Comparison of ENCODE assay signal across 27 cellular contexts in genomic region chr2:60906395-60906794, GRCh38. TPM values are rescaled to one million over a fixed set of nuclear protein-coding genes. Genes with fewer than 3 reads are reported as not detected.
DNase-seq lines count a peak whose midpoint lies in the region; ATAC-seq and TF ChIP-seq lines count a peak whose summit lies in the region.
"Had no signal": no experiment of that assay in that cellular context is flagged by ENCODE, and none has a peak within 500 bp of the region (broad histone marks: within the 10 kb centered on the region; RNA-seq: fewer than 3 reads in every experiment).

No MANE protein-coding gene starts in this region.

- TF ChIP-seq CTCF in CD8-positive, alpha-beta T cell (IDR thresholded peaks at IDR 0.05), result no peak

- no peaks in the 10 kb centered on the region for H3K9me3 Mint-ChIP-seq in activated CD4-positive, alpha-beta T cell treated with anti-CD3 and anti-CD28 coated beads for 36 hours (ENCODE audit: low read depth)
- H3K9me3 Mint-ChIP-seq in CD8-positive, alpha-beta T cell, result no peaks in the 10 kb centered on the region
- H3K9me3 Mint-ChIP-seq in activated T-helper 2 cell treated with anti-CD3 and anti-CD28 coated beads, Interferon-gamma antibody, Interleukin-2, Interleukin-4, amounts not matched to agents 10 μg/mL and 5 μg/mL and 100 μg/mL, durations not matched to agents 14 hours and 24 hours and 36 hours, result no peaks in the 10 kb centered on the region
- no peaks in the 10 kb centered on the region for H3K9me3 Mint-ChIP-seq in naive thymus-derived CD4-positive, alpha-beta T cell
- H3K9me3 Mint-ChIP-seq: activated naive CD8-positive, alpha-beta T cell treated with anti-CD3 and anti-CD28 coated beads, Interleukin-2, amount 10 ng/mL, durations not matched to agents 7 days and 5 days had no signal

- intact Hi-C loops in activated CD4-positive, alpha-beta T cell treated with anti-CD3 and anti-CD28 coated beads for 36 hours (cut with DNase I, micrococcal nuclease), result no loop called here
- intact Hi-C loops in CD8-positive, alpha-beta T cell (cut with DNase I, micrococcal nuclease), result no loop called here
- intact Hi-C loops in activated T-helper 2 cell treated with anti-CD3 and anti-CD28 coated beads, Interferon-gamma antibody, Interleukin-2, Interleukin-4, amounts not matched to agents 10 μg/mL and 5 μg/mL and 100 μg/mL, durations not matched to agents 14 hours and 24 hours and 36 hours (cut with micrococcal nuclease), result no loop called here
- intact Hi-C loops in naive thymus-derived CD4-positive, alpha-beta T cell (cut with micrococcal nuclease), result no loop called here
- intact Hi-C loops in head of caudate nucleus (cut with DNase I), result no loop called here

- H3K27me3 Mint-ChIP-seq in activated CD4-positive, alpha-beta T cell treated with anti-CD3 and anti-CD28 coated beads for 36 hours, result no peaks in the 10 kb centered on the region
- no peaks in the 10 kb centered on the region for H3K27me3 Mint-ChIP-seq in CD8-positive, alpha-beta T cell (ENCODE audit: low read depth)
- no peaks in the 10 kb centered on the region for H3K27me3 Mint-ChIP-seq in activated T-helper 2 cell treated with anti-CD3 and anti-CD28 coated beads, Interferon-gamma antibody, Interleukin-2, Interleukin-4, amounts not matched to agents 10 μg/mL and 5 μg/mL and 100 μg/mL, durations not matched to agents 14 hours and 24 hours and 36 hours (ENCODE audit: low read depth)
- no peaks in the 10 kb centered on the region for H3K27me3 Mint-ChIP-seq in naive thymus-derived CD4-positive, alpha-beta T cell
- H3K27me3 Mint-ChIP-seq: activated naive CD8-positive, alpha-beta T cell treated with anti-CD3 and anti-CD28 coated beads, Interleukin-2, amount 10 ng/mL, durations not matched to agents 7 days and 5 days had no signal

- H3K4me3 ChIP-seq in CD8-positive, alpha-beta T cell (ENCODE audit: low read depth, low read length), result no peak overlapping the region
- H3K4me3 ChIP-seq in naive thymus-derived CD4-positive, alpha-beta T cell (ENCODE audit: low read length), result no peak overlapping the region
- H3K4me3 ChIP-seq: ascending aorta, colonic mucosa, PC-9, prostate gland, sigmoid colon, upper lobe of left lung had no signal

- H3K27ac ChIP-seq in CD8-positive, alpha-beta T cell (ENCODE audit: low read depth, low read length), result no peak overlapping the region
- H3K27ac ChIP-seq in naive thymus-derived CD4-positive, alpha-beta T cell (ENCODE audit: low read depth, low read length), result no peak overlapping the region
- H3K27ac ChIP-seq: ascending aorta, colonic mucosa, epithelial cell of prostate, PC-9, prostate gland, sigmoid colon, upper lobe of left lung had no signal

- H3K4me1 ChIP-seq in CD8-positive, alpha-beta T cell (ENCODE audit: insufficient read depth, low read length), result no peaks in the 10 kb centered on the region
- H3K4me1 ChIP-seq in naive thymus-derived CD4-positive, alpha-beta T cell (ENCODE audit: control insufficient read depth in 2 of 2, insufficient read depth in 2 of 2, low read length in 2 of 2), result no peaks in the 10 kb centered on the region
- H3K4me1 ChIP-seq: ascending aorta, colonic mucosa, prostate gland, sigmoid colon, upper lobe of left lung had no signal

- peak overlapping the region; percentile 7 for H3K27ac Mint-ChIP-seq in activated CD4-positive, alpha-beta T cell treated with anti-CD3 and anti-CD28 coated beads for 36 hours
- H3K27ac Mint-ChIP-seq in CD8-positive, alpha-beta T cell, result no peak overlapping the region
- peak overlapping the region; percentile 30 for H3K27ac Mint-ChIP-seq in activated T-helper 2 cell treated with anti-CD3 and anti-CD28 coated beads, Interferon-gamma antibody, Interleukin-2, Interleukin-4, amounts not matched to agents 10 μg/mL and 5 μg/mL and 100 μg/mL, durations not matched to agents 14 hours and 24 hours and 36 hours
- peak overlapping the region in 3 of 9 donors; percentile 10 to 64 (median 49) for H3K27ac Mint-ChIP-seq in naive thymus-derived CD4-positive, alpha-beta T cell
- H3K27ac Mint-ChIP-seq: activated naive CD8-positive, alpha-beta T cell treated with anti-CD3 and anti-CD28 coated beads, Interleukin-2, amount 10 ng/mL, durations not matched to agents 7 days and 5 days had no signal

- no peaks in the 10 kb centered on the region for H3K27me3 ChIP-seq in CD8-positive, alpha-beta T cell (ENCODE audit: insufficient read depth, low read length)
- no peaks in the 10 kb centered on the region for H3K27me3 ChIP-seq in naive thymus-derived CD4-positive, alpha-beta T cell (ENCODE audit: control insufficient read depth in 2 of 2, insufficient read depth in 2 of 2, low read length in 2 of 2)
- H3K27me3 ChIP-seq: ascending aorta, colonic mucosa, sigmoid colon, upper lobe of left lung had no signal

- ATAC-seq in activated CD4-positive, alpha-beta T cell treated with anti-CD3 and anti-CD28 coated beads for 36 hours, result no peak
- peak; percentile 28 for ATAC-seq in CD8-positive, alpha-beta T cell
- peak; percentile 15 for ATAC-seq in naive thymus-derived CD4-positive, alpha-beta T cell
- ATAC-seq: left lobe of liver, SK-N-SH treated with all-trans-retinoic acid at 6 μM for 48 hours had no signal

- DNase-seq in activated CD4-positive, alpha-beta T cell treated with anti-CD3 and anti-CD28 coated beads for 36 hours, result no peak
- DNase-seq in activated CD4-positive, alpha-beta T cell treated with anti-CD3 and anti-CD28 coated beads, Interleukin-2, amount 50 U/mL, for 1 hour, result no peak
- DNase-seq in CD8-positive, alpha-beta T cell, result no peak
- no peak for DNase-seq in activated T-helper 2 cell treated with anti-CD3 and anti-CD28 coated beads, Interferon-gamma antibody, Interleukin-2, Interleukin-4, amounts not matched to agents 10 μg/mL and 5 μg/mL and 100 μg/mL, durations not matched to agents 14 hours and 24 hours and 36 hours (ENCODE audit: low spot score)
- DNase-seq in naive thymus-derived CD4-positive, alpha-beta T cell, result no peak
- DNase-seq in D341Med (ENCODE audit: low spot score), result no peak
- no peak for DNase-seq in head of caudate nucleus
- DNase-seq in NCI-H748 (lab: John Stamatoyannopoulos, UW; ENCODE audit: unreplicated experiment), result no peak
- DNase-seq: activated naive CD8-positive, alpha-beta T cell treated with anti-CD3 and anti-CD28 coated beads, Interleukin-2, amount 10 ng/mL, durations not matched to agents 7 days and 5 days; colonic mucosa; effector CD4-positive, alpha-beta T cell; GOT3; Kasumi-1; NCI-H1417 treated with DMSO at 0.1 percent for 48 hours; NCI-H2029 treated with DMSO at 0.1 percent for 48 hours; NCI-H226; NCI-H526 treated with DMSO at 0.1 percent for 48 hours; PC-9; sigmoid colon; stimulated activated CD4-positive, alpha-beta T cell treated with anti-CD3 and anti-CD28 coated beads, Interleukin-12 subunit alpha, Interleukin-12 subunit beta, amount 100 ng/mL, for 4 hours; stimulated activated CD4-positive, alpha-beta T cell treated with anti-CD3 and anti-CD28 coated beads, Interleukin-4, amount 100 ng/mL, for 1 hour; upper lobe of left lung had no signal

- peaks cover 53% of the 10 kb centered on the region for H3K36me3 Mint-ChIP-seq in activated CD4-positive, alpha-beta T cell treated with anti-CD3 and anti-CD28 coated beads for 36 hours (ENCODE audit: low read depth)
- H3K36me3 Mint-ChIP-seq in CD8-positive, alpha-beta T cell, result peaks cover 54% of the 10 kb centered on the region
- H3K36me3 Mint-ChIP-seq in activated T-helper 2 cell treated with anti-CD3 and anti-CD28 coated beads, Interferon-gamma antibody, Interleukin-2, Interleukin-4, amounts not matched to agents 10 μg/mL and 5 μg/mL and 100 μg/mL, durations not matched to agents 14 hours and 24 hours and 36 hours (ENCODE audit: low read depth), result peaks cover 75% of the 10 kb centered on the region
- H3K36me3 Mint-ChIP-seq in naive thymus-derived CD4-positive, alpha-beta T cell, result peaks cover 0 to 22% (median 20%) of the 10 kb centered on the region in 5 donors

- CTCF ChIA-PET in activated CD4-positive, alpha-beta T cell treated with anti-CD3 and anti-CD28 coated beads for 36 hours (lab: Charles Lee), result interaction anchor here (0.5 kb wide), 1 partner anchor 38 kb away, joined by 4 read pairs; no protein-coding TSS in a partner anchor
- CTCF ChIA-PET in CD8-positive, alpha-beta T cell (lab: Charles Lee), result no interaction called here
- CTCF ChIA-PET in naive thymus-derived CD4-positive, alpha-beta T cell (lab: Charles Lee), result no interaction called here

- H3K4me1 Mint-ChIP-seq in activated CD4-positive, alpha-beta T cell treated with anti-CD3 and anti-CD28 coated beads for 36 hours, result peaks cover 26% of the 10 kb centered on the region
- peaks cover 9% of the 10 kb centered on the region for H3K4me1 Mint-ChIP-seq in CD8-positive, alpha-beta T cell (ENCODE audit: low read depth)
- H3K4me1 Mint-ChIP-seq in activated T-helper 2 cell treated with anti-CD3 and anti-CD28 coated beads, Interferon-gamma antibody, Interleukin-2, Interleukin-4, amounts not matched to agents 10 μg/mL and 5 μg/mL and 100 μg/mL, durations not matched to agents 14 hours and 24 hours and 36 hours (ENCODE audit: low read depth), result peaks cover 13% of the 10 kb centered on the region
- H3K4me1 Mint-ChIP-seq in naive thymus-derived CD4-positive, alpha-beta T cell, result peaks cover 0 to 13% (median 4%) of the 10 kb centered on the region in 7 donors

- H3K36me3 ChIP-seq in CD8-positive, alpha-beta T cell (ENCODE audit: insufficient read depth, low read length), result peaks cover 6% of the 10 kb centered on the region
- H3K36me3 ChIP-seq in naive thymus-derived CD4-positive, alpha-beta T cell (ENCODE audit: control insufficient read depth in 2 of 3, insufficient read depth in 3 of 3, low read length in 3 of 3), result peaks cover 0 to 20% (median 20%) of the 10 kb centered on the region in 3 experiments
- H3K36me3 ChIP-seq: colonic mucosa had no signal

- no peaks in the 10 kb centered on the region for H3K9me3 ChIP-seq in CD8-positive, alpha-beta T cell (ENCODE audit: low read length)
- no peaks in the 10 kb centered on the region for H3K9me3 ChIP-seq in naive thymus-derived CD4-positive, alpha-beta T cell (ENCODE audit: control insufficient read depth in 2 of 3, low read length in 3 of 3)
- H3K9me3 ChIP-seq: ascending aorta, colonic mucosa, prostate gland, sigmoid colon, upper lobe of left lung had no signal

- no peak overlapping the region for H3K4me3 Mint-ChIP-seq in activated CD4-positive, alpha-beta T cell treated with anti-CD3 and anti-CD28 coated beads for 36 hours
- no peak overlapping the region for H3K4me3 Mint-ChIP-seq in CD8-positive, alpha-beta T cell
- H3K4me3 Mint-ChIP-seq in activated T-helper 2 cell treated with anti-CD3 and anti-CD28 coated beads, Interferon-gamma antibody, Interleukin-2, Interleukin-4, amounts not matched to agents 10 μg/mL and 5 μg/mL and 100 μg/mL, durations not matched to agents 14 hours and 24 hours and 36 hours (ENCODE audit: low read depth), result no peak overlapping the region
- peak overlapping the region in 1 of 10 donors; percentile 6 for H3K4me3 Mint-ChIP-seq in naive thymus-derived CD4-positive, alpha-beta T cell
- H3K4me3 Mint-ChIP-seq: activated naive CD8-positive, alpha-beta T cell treated with anti-CD3 and anti-CD28 coated beads, Interleukin-2, amount 10 ng/mL, durations not matched to agents 7 days and 5 days had no signal

- POLR2A ChIA-PET in activated CD4-positive, alpha-beta T cell treated with anti-CD3 and anti-CD28 coated beads for 36 hours (lab: Charles Lee), result no interaction called here
- POLR2A ChIA-PET in CD8-positive, alpha-beta T cell (lab: Charles Lee), result no interaction called here
- POLR2A ChIA-PET in naive thymus-derived CD4-positive, alpha-beta T cell (lab: Charles Lee), result no interaction called here

RNA-seq across cellular contexts. Expression of gene REL, which starts 25.0 kb away (rescaled TPM):
- total RNA-seq in activated CD4-positive, alpha-beta T cell treated with anti-CD3 and anti-CD28 coated beads for 36 hours, result 10 to 100 TPM; 42.7 to 55.9 TPM
- total RNA-seq in CD8-positive, alpha-beta T cell, result 100 to 1,000 TPM; 202 to 205 TPM
- total RNA-seq in activated T-helper 2 cell treated with anti-CD3 and anti-CD28 coated beads, Interferon-gamma antibody, Interleukin-2, Interleukin-4, amounts not matched to agents 10 μg/mL and 5 μg/mL and 100 μg/mL, durations not matched to agents 14 hours and 24 hours and 36 hours, result 118 and 123 TPM in 2 replicates
- total RNA-seq in naive thymus-derived CD4-positive, alpha-beta T cell, result 10 to 100 TPM; 18.9 to 78.8 (median 26.4) TPM
- 10 to 100 TPM; 10.9 to 12.0 TPM for polyA plus RNA-seq in naive thymus-derived CD4-positive, alpha-beta T cell
